Comparison of ENCODE assay signal across 26 cellular contexts in the genomic region with DNA sequence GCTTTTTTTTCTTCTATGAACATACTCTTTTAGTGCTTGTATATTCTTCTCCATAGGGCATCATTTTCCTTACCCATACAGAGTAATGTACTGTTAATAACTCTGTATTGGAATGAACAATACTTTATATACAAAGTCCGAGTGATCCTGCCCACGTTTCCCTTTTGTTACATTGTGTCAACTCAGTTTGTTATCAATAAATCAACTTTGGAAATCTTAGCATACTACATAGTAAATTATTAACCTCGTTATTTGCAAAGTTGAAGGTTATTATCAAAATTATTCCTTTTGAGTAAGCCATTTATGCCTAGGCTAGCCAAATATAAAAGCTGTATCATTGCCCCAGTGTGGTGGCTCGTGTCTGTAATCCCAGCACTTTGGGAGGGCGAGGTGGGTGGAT.
"Had no signal": no experiment of that assay in that cellular context is flagged by ENCODE, and none has a peak within 500 bp of the region (broad histone marks: within the 10 kb centered on the region; RNA-seq: fewer than 3 reads in every experiment).

No MANE protein-coding gene starts in this region.

- H3K4me3 ChIP-seq: suprapubic skin, testis, thoracic aorta, thyroid gland, tibial artery, tibial nerve, transverse colon, upper lobe of left lung, upper lobe of right lung, uterus, vagina had no signal

- H3K27ac ChIP-seq: suprapubic skin, testis, thoracic aorta, thyroid gland, tibial artery, tibial nerve, transverse colon, upper lobe of left lung, upper lobe of right lung, uterus, vagina had no signal

- H3K4me1 ChIP-seq: suprapubic skin, testis, thyroid gland, tibial artery, tibial nerve, transverse colon, upper lobe of left lung, upper lobe of right lung, uterus, vagina had no signal

- H3K36me3 ChIP-seq: suprapubic skin, thoracic aorta, thyroid gland, tibial artery, tibial nerve, transverse colon, upper lobe of left lung, upper lobe of right lung, uterus, vagina had no signal

- FAIRE-seq: urothelium cell line had no signal

- H3K27me3 ChIP-seq: suprapubic skin, testis, thyroid gland, tibial artery, tibial nerve, transverse colon, upper lobe of left lung, upper lobe of right lung, uterus, vagina had no signal

- H3K9me3 ChIP-seq: suprapubic skin, testis, thoracic aorta, thyroid gland, tibial artery, tibial nerve, transverse colon, upper lobe of left lung, upper lobe of right lung, uterus, vagina had no signal

- DNase-seq: stimulated activated CD4-positive, alpha-beta T cell treated with anti-CD3 and anti-CD28 coated beads, Interleukin-2, amount 100 ng/mL, for 48 hours; stimulated activated CD4-positive, alpha-beta T cell treated with anti-CD3 and anti-CD28 coated beads, Interleukin-4, amount 100 ng/mL, for 1 hour; stimulated activated CD4-positive, alpha-beta T cell treated with anti-CD3 and anti-CD28 coated beads, Interleukin-4, amount 100 ng/mL, for 24 hours; stimulated activated CD4-positive, alpha-beta T cell treated with anti-CD3 and anti-CD28 coated beads, Interleukin-4, amount 100 ng/mL, for 4 hours; stimulated activated CD8-positive, alpha-beta memory T cell treated with anti-CD3 and anti-CD28 coated beads, Interleukin-4, amount 100 ng/mL, for 48 hours; stimulated activated naive B cell treated with anti-CD40 and anti-IgM and Interleukin-4, amounts not matched to agents 10 μg/mL and 1 μg/mL and 100 μg/mL, for 72 hours; stimulated activated naive CD4-positive, alpha-beta T cell; stimulated activated naive CD4-positive, alpha-beta T cell treated with Interleukin-2 at 50 U/mL for 16 hours; stimulated activated naive CD8-positive, alpha-beta T cell treated with anti-CD3 and anti-CD28 coated beads, Interleukin-15, amount 100 ng/mL, for 72 hours; stimulated activated naive CD8-positive, alpha-beta T cell treated with anti-CD3 and anti-CD28 coated beads, Interleukin-15, Interleukin-2, amounts not matched to agents 100 U/mL and 50 U/mL, for 24 hours; substantia nigra; testis; thyroid gland; tibial artery; transverse colon; trophoblast cell; upper lobe of left lung; upper lobe of right lung; uterus had no signal

- ATAC-seq: stimulated activated effector memory CD8-positive, alpha-beta T cell treated with anti-CD3 and anti-CD28 coated beads, Interleukin-12 subunit alpha, Interleukin-12 subunit beta, amount 100 ng/mL, for 72 hours; stimulated activated memory B cell treated with anti-CD40 and anti-IgM and Interleukin-4, amounts not matched to agents 10 μg/mL and 1 μg/mL and 100 μg/mL, for 72 hours; stimulated activated naive B cell treated with anti-CD40 and anti-IgM and Interleukin-4, amounts not matched to agents 10 μg/mL and 1 μg/mL and 100 μg/mL, for 72 hours; stimulated activated naive CD8-positive, alpha-beta T cell treated with anti-CD3 and anti-CD28 coated beads, Interleukin-15, amount 100 ng/mL, for 72 hours; stimulated activated naive CD8-positive, alpha-beta T cell treated with anti-CD3 and anti-CD28 coated beads, Interleukin-15, Interleukin-2, amounts not matched to agents 100 U/mL and 50 U/mL, for 24 hours; upper lobe of right lung had no signal
